Comparison of ENCODE assay signal across 14 cellular contexts in the genomic region with DNA sequence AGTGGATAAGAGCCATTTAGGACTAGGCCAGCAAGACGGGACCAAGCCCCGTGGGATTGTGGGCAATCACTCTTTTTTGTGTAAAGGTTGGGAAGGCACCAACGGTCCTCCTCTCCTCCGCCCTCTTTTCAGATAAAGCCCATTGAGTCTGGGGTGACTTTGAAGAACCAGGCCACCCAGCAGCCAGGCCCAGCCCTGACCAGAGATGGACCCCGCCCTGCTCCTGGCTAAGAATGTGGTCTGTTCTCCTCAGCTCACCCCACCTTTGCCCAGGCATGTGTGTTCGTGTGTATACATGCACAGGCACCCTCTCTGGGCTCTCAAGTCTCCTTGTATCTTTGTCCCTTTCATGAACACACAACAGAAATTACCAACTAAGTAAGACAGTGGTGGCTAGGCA. TPM values are rescaled to one million over a fixed set of nuclear protein-coding genes. Genes with fewer than 3 reads are reported as not detected.
A peak's percentile ranks its signal among the peaks of the same experiment; 100 is the strongest.
DNase-seq lines count a peak whose midpoint lies in the region; ATAC-seq and TF ChIP-seq lines count a peak whose summit lies in the region.
"Had no signal": no experiment of that assay in that cellular context is flagged by ENCODE, and none has a peak within 500 bp of the region (broad histone marks: within the 10 kb centered on the region; RNA-seq: fewer than 3 reads in every experiment).

No MANE protein-coding gene starts in this region.

- H4K20me1 ChIP-seq in IMR-90 (ENCODE audit: insufficient read depth, low read length) = peaks cover 46% of the 10 kb centered on the region

- H2BK5ac ChIP-seq in IMR-90 (ENCODE audit: low read depth, low read length, poor library complexity, severe bottlenecking) = peak overlapping the region; percentile 95

- peak overlapping the region; percentile 86 to 94 for H4K8ac ChIP-seq in IMR-90 (ENCODE audit: low read depth in 2 of 2, low read length in 2 of 2)

- peaks cover 4% of the 10 kb centered on the region for H3K4me1 Mint-ChIP-seq in activated CD4-positive, alpha-beta T cell treated with anti-CD3 and anti-CD28 coated beads for 36 hours
- H3K4me1 Mint-ChIP-seq: CD8-positive, alpha-beta memory T cell had no signal

- no TSS peak for BruUV-seq in IMR-90 (replicated peaks; lab: Mats Ljungman, UMichigan)

- peak overlapping the region; percentile 97 for H2AK5ac ChIP-seq in IMR-90 (ENCODE audit: low read depth, low read length)

- in situ Hi-C loops in IMR-90 (cut with MboI; ENCODE audit: low sequenced_read_pairs) = loop anchor here (25.0 kb wide), 1 partner anchor 573 kb away; the partner anchor contains the start of gene PLTP

- no peak overlapping the region; the same call in 1 of the 2 replicates for H3K4me2 ChIP-seq in IMR-90 (ENCODE audit: low read depth, low read length)

- peak overlapping the region; percentile 98 for H3K4ac ChIP-seq in IMR-90 (ENCODE audit: low read depth, low read length)

- H3K14ac ChIP-seq in IMR-90 (replicated peaks; ENCODE audit: low read depth, low read length) = peak overlapping the region; percentile 74

- DNase-seq in IMR-90 (no peak), esophagus muscularis mucosa (ENCODE audit: extremely low spot score) (no peak), ovary (no peak), A172 (ENCODE audit: low spot score) (no peak)
- no peak for DNase-seq in activated CD4-positive, alpha-beta T cell treated with anti-CD3 and anti-CD28 coated beads for 36 hours
- DNase-seq: CD8-positive, alpha-beta memory T cell; effector CD8-positive, alpha-beta T cell; kidney glomerular epithelial cell; NCI-H345; stimulated activated CD4-positive, alpha-beta T cell treated with anti-CD3 and anti-CD28 coated beads, Interleukin-1b, Interleukin-23, amount 100 ng/mL, for 48 hours; T-helper 2 cell had no signal

- H4K91ac ChIP-seq in IMR-90 (ENCODE audit: insufficient read depth, low read depth, low read length) = peak overlapping the region; percentile 91

- no peak for TF ChIP-seq RAD21 in IMR-90 (IDR thresholded peaks at IDR 0.05; ENCODE audit: low read length)

- peaks cover 36 to 92% of the 10 kb centered on the region in 2 experiments for H3K79me1 ChIP-seq in IMR-90 (ENCODE audit: low read depth in 1 of 2, low read length in 2 of 2)

- H2BK15ac ChIP-seq in IMR-90 (ENCODE audit: low read depth, low read length) = peak overlapping the region; percentile 63; the same call in 2 of the 3 replicates

- no peak overlapping the region for H3K4me3 Mint-ChIP-seq in activated CD4-positive, alpha-beta T cell treated with anti-CD3 and anti-CD28 coated beads for 36 hours
- H3K4me3 Mint-ChIP-seq: CD8-positive, alpha-beta memory T cell had no signal

- peak overlapping the region; percentile 97 for H2BK120ac ChIP-seq in IMR-90 (ENCODE audit: low read depth, low read length)

- POLR2A ChIA-PET in IMR-90 (lab: Charles Lee; ENCODE audit: unreplicated experiment) = no interaction called here
- POLR2A ChIA-PET in activated CD4-positive, alpha-beta T cell treated with anti-CD3 and anti-CD28 coated beads for 36 hours (lab: Charles Lee) = interaction anchor here (0.7 kb wide), 1 partner anchor 1009 kb away, joined by 3 read pairs; no protein-coding TSS in a partner anchor

- H3K27me3 ChIP-seq in IMR-90 (ENCODE audit: control insufficient read depth, insufficient read depth, low read length) (no peaks in the 10 kb centered on the region), esophagus muscularis mucosa (no peaks in the 10 kb centered on the region), rectal smooth muscle tissue (ENCODE audit: control insufficient read depth, insufficient read depth, low read length) (no peaks in the 10 kb centered on the region), ovary (no peaks in the 10 kb centered on the region)

- H3K27ac ChIP-seq in IMR-90 (ENCODE audit: insufficient read depth, low read length) (peak overlapping the region; percentile 97), esophagus muscularis mucosa (replicated peaks in 1 of 4) (peak overlapping the region; percentile 93 to 97 (median 96)), rectal smooth muscle tissue (ENCODE audit: low read depth, low read length) (peak overlapping the region; percentile 92), ovary (no peak overlapping the region)
- H3K27ac ChIP-seq: HL-60 had no signal

- H3K56ac ChIP-seq in IMR-90 (ENCODE audit: extremely low read depth, insufficient read depth, low read length) = no peak overlapping the region

- peak overlapping the region; percentile 74 for H4K5ac ChIP-seq in IMR-90 (ENCODE audit: low read depth, low read length)

- H3K9me3 ChIP-seq in IMR-90 (ENCODE audit: control insufficient read depth, insufficient read depth, low read length) (no peaks in the 10 kb centered on the region), esophagus muscularis mucosa (no peaks in the 10 kb centered on the region), ovary (no peaks in the 10 kb centered on the region)

- no peak for ATAC-seq in IMR-90 (ENCODE audit: low read depth)
- ATAC-seq in activated CD4-positive, alpha-beta T cell treated with anti-CD3 and anti-CD28 coated beads for 36 hours = no peak

- H3K36me3 ChIP-seq in IMR-90 (ENCODE audit: control insufficient read depth, insufficient read depth, low read length) (peaks cover 43% of the 10 kb centered on the region), esophagus muscularis mucosa (peaks cover 0 to 30% (median 18%) of the 10 kb centered on the region in 4 donors), rectal smooth muscle tissue (ENCODE audit: control insufficient read depth, insufficient read depth, low read length) (no peaks in the 10 kb centered on the region), ovary (no peaks in the 10 kb centered on the region)

- H3K18ac ChIP-seq in IMR-90 (ENCODE audit: low read depth, low read length) = peak overlapping the region; percentile 81

- H2AFZ ChIP-seq in IMR-90 (replicated peaks; ENCODE audit: low read length, poor library complexity) = peak overlapping the region; percentile 8

- H3K9ac ChIP-seq in IMR-90 (ENCODE audit: low read depth, low read length) (peak overlapping the region; percentile 47; the same call in 1 of the 2 replicates), rectal smooth muscle tissue (ENCODE audit: low read length) (peak overlapping the region; percentile 35)

- intact Hi-C loops in IMR-90 (cut with micrococcal nuclease) (loop anchor here (5.0 kb wide), 1 partner anchor 438 kb away; no protein-coding TSS in a partner anchor), esophagus muscularis mucosa (cut with DNase I) (no loop called here), ovary (cut with DNase I) (no loop called here)
- intact Hi-C loops in activated CD4-positive, alpha-beta T cell treated with anti-CD3 and anti-CD28 coated beads for 36 hours (cut with DNase I, micrococcal nuclease) = no loop called here

- TF ChIP-seq CTCF in IMR-90 (conservative IDR thresholded peaks at IDR 0.05; ENCODE audit: low read depth, low read length) = no peak
- TF ChIP-seq CTCF in esophagus muscularis mucosa (IDR thresholded peaks at IDR 0.05) = no peak
- no peak for TF ChIP-seq CTCF in ovary (IDR thresholded peaks at IDR 0.05)

- peak overlapping the region; percentile 90 for H3K23ac ChIP-seq in IMR-90 (ENCODE audit: low read depth, low read length)

- dilution Hi-C loops in IMR-90 (cut with HindIII; ENCODE audit: low sequenced_read_pairs, unreplicated experiment) = no loop called here

- H3K36me3 Mint-ChIP-seq in activated CD4-positive, alpha-beta T cell treated with anti-CD3 and anti-CD28 coated beads for 36 hours (ENCODE audit: low read depth) = peaks cover 11% of the 10 kb centered on the region
- H3K36me3 Mint-ChIP-seq: CD8-positive, alpha-beta memory T cell had no signal

- peak overlapping the region; percentile 75 for H2AK9ac ChIP-seq in IMR-90 (replicated peaks; ENCODE audit: low read depth, low read length, poor library complexity)

- H3K9me3 Mint-ChIP-seq in activated CD4-positive, alpha-beta T cell treated with anti-CD3 and anti-CD28 coated beads for 36 hours (ENCODE audit: low read depth) = no peaks in the 10 kb centered on the region
- H3K9me3 Mint-ChIP-seq: activated T-helper 2 cell treated with anti-CD3 and anti-CD28 coated beads, Interferon-gamma antibody, Interleukin-2, Interleukin-4, amounts not matched to agents 10 μg/mL and 5 μg/mL and 100 μg/mL, durations not matched to agents 14 hours and 24 hours and 36 hours; CD8-positive, alpha-beta memory T cell had no signal

- H2BK20ac ChIP-seq in IMR-90 (ENCODE audit: low read depth, low read length) = peak overlapping the region; percentile 89

- CTCF ChIA-PET in IMR-90 (lab: Yijun Ruan, JAX) = no interaction called here
- CTCF ChIA-PET in activated CD4-positive, alpha-beta T cell treated with anti-CD3 and anti-CD28 coated beads for 36 hours (lab: Charles Lee) = interaction anchor here (0.6 to 0.7 kb wide), 4 partner anchors 22 to 125 kb away, joined by 3 read pairs; no protein-coding TSS in a partner anchor

- WGBS in IMR-90 (ENCODE audit: extremely low coverage in 2 of 2, insufficient read length in 1 of 2), 2 experiments = 100% methylated on average over 1 of the region's 6 CpGs; no CpG with 5 or more reads in 1 of the 2 experiments
- WGBS in esophagus muscularis mucosa = 80% methylated on average over 6 of the region's 6 CpGs
- 92 to 93% (median 93%) methylated on average over 6 of the region's 6 CpGs for WGBS in ovary, 3 donors

- TF ChIP-seq EP300 in esophagus muscularis mucosa (IDR thresholded peaks at IDR 0.05) (no peak), ovary (IDR thresholded peaks at IDR 0.05) (no peak)

- H3K9me1 ChIP-seq in IMR-90 (ENCODE audit: insufficient read depth, low read length) = peaks cover 48% of the 10 kb centered on the region

- H3K4me3 ChIP-seq in IMR-90 (ENCODE audit: insufficient read depth, low read depth, low read length) (no peak overlapping the region), esophagus muscularis mucosa (no peak overlapping the region), rectal smooth muscle tissue (ENCODE audit: low read length) (no peak overlapping the region), ovary (no peak overlapping the region)

- H3K4me1 ChIP-seq in IMR-90 (ENCODE audit: control insufficient read depth, insufficient read depth, low read length) = peaks cover 64% of the 10 kb centered on the region
- H3K4me1 ChIP-seq in esophagus muscularis mucosa = peaks cover 69 to 90% (median 84%) of the 10 kb centered on the region in 4 donors
- H3K4me1 ChIP-seq in rectal smooth muscle tissue (ENCODE audit: control insufficient read depth, insufficient read depth, low read length) = peaks cover 63% of the 10 kb centered on the region
- H3K4me1 ChIP-seq in ovary (ENCODE audit: insufficient read depth) = peaks cover 27% of the 10 kb centered on the region

- no peaks in the 10 kb centered on the region for H3K27me3 Mint-ChIP-seq in activated CD4-positive, alpha-beta T cell treated with anti-CD3 and anti-CD28 coated beads for 36 hours
- H3K27me3 Mint-ChIP-seq: CD8-positive, alpha-beta memory T cell had no signal

- TF ChIP-seq POLR2A in IMR-90 (IDR thresholded peaks at IDR 0.05; ENCODE audit: low read depth, low read length) = no peak
- no peak for TF ChIP-seq POLR2A in esophagus muscularis mucosa (IDR thresholded peaks at IDR 0.05; ENCODE audit: low read depth)
- TF ChIP-seq POLR2A in ovary (IDR thresholded peaks at IDR 0.05) = no peak

- no peak overlapping the region for H3K27ac Mint-ChIP-seq in activated CD4-positive, alpha-beta T cell treated with anti-CD3 and anti-CD28 coated beads for 36 hours
- H3K27ac Mint-ChIP-seq: activated T-helper 2 cell treated with anti-CD3 and anti-CD28 coated beads, Interferon-gamma antibody, Interleukin-2, Interleukin-4, amounts not matched to agents 10 μg/mL and 5 μg/mL and 100 μg/mL, durations not matched to agents 14 hours and 24 hours and 36 hours had no signal

RNA-seq across cellular contexts. Expression of gene SDC4, which starts 9.1 kb away (rescaled TPM):
- total RNA-seq in IMR-90 (2012; rRNA removed) = 265 and 275 TPM in 2 replicates
- 181 and 203 TPM in 2 replicates for polyA plus RNA-seq in IMR-90 (2012; rRNA removed)
- 183 and 191 TPM in 2 replicates for polyA plus RNA-seq in IMR-90 (2012; cell fraction: cytosol; rRNA removed)
- polyA plus RNA-seq in IMR-90 (2012; cell fraction: nucleus; rRNA removed; ENCODE audit: low replicate concordance) = 58.2 and 85.3 TPM in 2 replicates
- 100 to 1,000 TPM in 1 of 4 donors, 10 to 100 TPM in 3; 61.9 to 177 (median 72.2) TPM for total RNA-seq in esophagus muscularis mucosa
- 100 to 1,000 TPM in 1 of 7 donors, 10 to 100 TPM in 6; 12.9 to 269 (median 45.9) TPM for total RNA-seq in ovary
- 10 to 100 TPM; 17.3 to 49.0 TPM for polyA plus RNA-seq in ovary
- total RNA-seq in A172 (2014; rRNA removed; shearing (Covaris generic)) = 42.4 and 43.9 TPM in 2 replicates
- 10 to 100 TPM; 24.0 to 31.0 TPM for total RNA-seq in activated CD4-positive, alpha-beta T cell treated with anti-CD3 and anti-CD28 coated beads for 36 hours

RNA-seq across cellular contexts. Expression of gene SYS1, which starts 23.9 kb away (rescaled TPM):
- total RNA-seq in IMR-90 (2012; rRNA removed) = 12.9 and 16.7 TPM in 2 replicates
- polyA plus RNA-seq in IMR-90 (2012; rRNA removed) = 24.6 and 29.2 TPM in 2 replicates
- polyA plus RNA-seq in IMR-90 (2012; cell fraction: cytosol; rRNA removed) = 35.1 and 52.6 TPM in 2 replicates
- 10.9 and 29.3 TPM in 2 replicates for polyA plus RNA-seq in IMR-90 (2012; cell fraction: nucleus; rRNA removed; ENCODE audit: low replicate concordance)
- 10 to 100 TPM; 28.2 to 48.4 (median 42.5) TPM for total RNA-seq in esophagus muscularis mucosa
- total RNA-seq in ovary = 10 to 100 TPM; 29.2 to 69.7 (median 32.8) TPM
- 10 to 100 TPM; 33.0 to 47.0 TPM for polyA plus RNA-seq in ovary
- 14.5 and 18.6 TPM in 2 replicates for total RNA-seq in A172 (2014; rRNA removed; shearing (Covaris generic))
- 10 to 100 TPM; 16.1 to 26.1 TPM for total RNA-seq in activated CD4-positive, alpha-beta T cell treated with anti-CD3 and anti-CD28 coated beads for 36 hours

RNA-seq across cellular contexts. Expression of gene MATN4, which starts 31.0 kb away (rescaled TPM):
- total RNA-seq in IMR-90 (2012; rRNA removed) (not detected in 2 replicates), esophagus muscularis mucosa (under 1 TPM in 2 of 4 donors, not detected in 2; 0.17 to 0.33 TPM), ovary (under 1 TPM in 1 of 7 donors, not detected in 6; 0.10 TPM)
- polyA plus RNA-seq in IMR-90 (2012; rRNA removed) (0.12 and 0.13 TPM in 2 replicates), ovary (not detected)
- polyA plus RNA-seq in IMR-90 (2012; cell fraction: cytosol; rRNA removed) = 0.11 and 0.16 TPM in 2 replicates
- polyA plus RNA-seq in IMR-90 (2012; cell fraction: nucleus; rRNA removed; ENCODE audit: low replicate concordance) = 0.37 and 1.2 TPM in 2 replicates
- not detected in 2 replicates for total RNA-seq in A172 (2014; rRNA removed; shearing (Covaris generic))
- total RNA-seq in activated CD4-positive, alpha-beta T cell treated with anti-CD3 and anti-CD28 coated beads for 36 hours = under 1 TPM; 0.35 to 0.48 TPM
- polyA plus RNA-seq: CD8-positive, alpha-beta memory T cell had no signal

RNA-seq across cellular contexts. Expression of gene RBPJL, which starts 32.4 kb away (rescaled TPM):
- total RNA-seq in IMR-90 (2012; rRNA removed) = not detected in 2 replicates
- not detected in 2 replicates for polyA plus RNA-seq in IMR-90 (2012; rRNA removed)
- polyA plus RNA-seq in IMR-90 (2012; cell fraction: cytosol; rRNA removed) = not detected in 2 replicates
- not detected in 2 replicates for polyA plus RNA-seq in IMR-90 (2012; cell fraction: nucleus; rRNA removed; ENCODE audit: low replicate concordance)
- total RNA-seq in esophagus muscularis mucosa = not detected
- total RNA-seq in ovary = under 1 TPM in 2 of 7 donors, not detected in 5; 0.36 to 0.38 TPM
- not detected for polyA plus RNA-seq in ovary
- not detected in 2 replicates for total RNA-seq in A172 (2014; rRNA removed; shearing (Covaris generic))
- not detected for total RNA-seq in activated CD4-positive, alpha-beta T cell treated with anti-CD3 and anti-CD28 coated beads for 36 hours
- total RNA-seq: activated T-helper 2 cell treated with anti-CD3 and anti-CD28 coated beads, Interferon-gamma antibody, Interleukin-2, Interleukin-4, amounts not matched to agents 10 μg/mL and 5 μg/mL and 100 μg/mL, durations not matched to agents 14 hours and 24 hours and 36 hours; CD8-positive, alpha-beta memory T cell had no signal
- polyA plus RNA-seq: CD8-positive, alpha-beta memory T cell had no signal

RNA-seq across cellular contexts. Expression of gene TP53TG5, which starts 39.0 kb away (rescaled TPM):
- total RNA-seq in IMR-90 (2012; rRNA removed) (not detected in 2 replicates), esophagus muscularis mucosa (1 to 10 TPM in 2 of 4 donors, under 1 TPM in 1, not detected in 1; 0.17 to 2.1 (median 1.1) TPM), ovary (under 1 TPM in 2 of 7 donors, not detected in 5; 0.42 to 0.89 TPM)
- polyA plus RNA-seq in IMR-90 (2012; rRNA removed) (not detected in 2 replicates), ovary (under 1 TPM in 1 of 2 donors, not detected in 1; 0.02 TPM)
- polyA plus RNA-seq in IMR-90 (2012; cell fraction: cytosol; rRNA removed) = not detected in 2 replicates
- not detected in 2 replicates for polyA plus RNA-seq in IMR-90 (2012; cell fraction: nucleus; rRNA removed; ENCODE audit: low replicate concordance)
- total RNA-seq in A172 (2014; rRNA removed; shearing (Covaris generic)) = not detected in 2 replicates
- total RNA-seq in activated CD4-positive, alpha-beta T cell treated with anti-CD3 and anti-CD28 coated beads for 36 hours = under 1 TPM; 0.40 to 0.80 TPM
- total RNA-seq: activated T-helper 2 cell treated with anti-CD3 and anti-CD28 coated beads, Interferon-gamma antibody, Interleukin-2, Interleukin-4, amounts not matched to agents 10 μg/mL and 5 μg/mL and 100 μg/mL, durations not matched to agents 14 hours and 24 hours and 36 hours; CD8-positive, alpha-beta memory T cell had no signal
- polyA plus RNA-seq: CD8-positive, alpha-beta memory T cell had no signal

Comparison
In these comparisons a context has a peak if more than half of its experiments do, and no peak if none do; other contexts are left out.
1. H3K27ac ChIP-seq: peak in IMR-90 (single experiment), esophagus muscularis mucosa (4 of 4) and rectal smooth muscle tissue (single experiment); none in ovary (0 of 2).